In the genomic region with DNA sequence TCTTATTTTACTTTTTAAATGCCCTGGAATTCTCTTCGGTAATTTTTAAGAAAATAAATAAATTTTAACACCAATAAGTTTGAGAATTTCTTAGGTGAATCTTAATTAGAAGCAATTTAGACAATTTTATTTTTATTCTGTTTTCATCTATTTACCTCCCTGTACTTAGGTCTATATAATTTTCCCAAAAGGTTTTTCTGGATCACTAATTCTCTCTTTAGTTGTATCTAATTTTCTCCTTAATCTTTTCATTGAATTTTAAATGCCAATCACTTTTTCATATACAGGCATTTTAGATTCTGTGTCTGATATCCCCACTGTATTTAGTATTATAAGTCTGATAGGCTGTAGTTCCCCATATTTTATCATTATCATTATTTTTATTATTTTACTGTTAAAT, we compare ENCODE assay signal across 24 cellular contexts.
DNase-seq lines count a peak whose midpoint lies in the region; ATAC-seq, FAIRE-seq and TF ChIP-seq lines count a peak whose summit lies in the region.
"Had no signal": no experiment of that assay in that cellular context is flagged by ENCODE, and none has a peak within 500 bp of the region (broad histone marks: within the 10 kb centered on the region; RNA-seq: fewer than 3 reads in every experiment).

No MANE protein-coding gene starts in this region.

- no peaks in the 10 kb centered on the region for H4K20me1 ChIP-seq in SK-N-SH (ENCODE audit: insufficient read depth)
- H4K20me1 ChIP-seq: BLaER1 had no signal

- H2AFZ ChIP-seq in SK-N-SH (ENCODE audit: low read depth), result no peak overlapping the region

- no peak overlapping the region for H3K4me2 ChIP-seq in SK-N-SH
- H3K4me2 ChIP-seq: BLaER1 had no signal

- H3K4me1 ChIP-seq in SK-N-SH (ENCODE audit: control insufficient read depth in 1 of 2, insufficient read depth in 2 of 2, low read depth in 1 of 2, low read length in 1 of 2), result no peaks in the 10 kb centered on the region
- H3K4me1 ChIP-seq in HEK293 (ENCODE audit: control insufficient read depth, insufficient read depth, low read length), result peaks cover 5% of the 10 kb centered on the region; the same call in 1 of the 2 replicates
- H3K4me1 ChIP-seq: BE2C had no signal

- POLR2A ChIA-PET in SK-N-SH (lab: Yijun Ruan, JAX) (no interaction called here), HEK293 (lab: Yijun Ruan, JAX) (no interaction called here)

- WGBS in SK-N-SH (ENCODE audit: low lambda C conversion rate), result 25% methylated on average over 1 of the region's 1 CpG

- TF ChIP-seq EP300 in SK-N-SH (IDR thresholded peaks at IDR 0.05; ENCODE audit: borderline replicate concordance in 1 of 2, low read depth in 1 of 2, low read length in 1 of 2), result no peak

- DNase-seq in SK-N-SH, result no peak
- no peak for DNase-seq in GOT3 (lab: John Stamatoyannopoulos, UW)
- DNase-seq in middle frontal gyrus (ENCODE audit: extremely low spot score, low spot score), result no peak
- DNase-seq: ACHN; BE2C; C1 segment of cervical spinal cord; CD4-positive, alpha-beta memory T cell; CD4-positive, CD25-positive, alpha-beta regulatory T cell; CD8-positive, alpha-beta memory T cell; COR-L47; DMS 273 treated with DMSO at 0.1 percent for 48 hours; DMS153; DMS79; DND-41; EL; GDM1 had no signal

- no peak for TF ChIP-seq CTCF in SK-N-SH (IDR thresholded peaks at IDR 0.05)
- no peak for TF ChIP-seq CTCF in HEK293 (tag by site-specific recombination; IDR thresholded peaks at IDR 0.05)

- no peaks in the 10 kb centered on the region for H3K79me2 ChIP-seq in SK-N-SH (ENCODE audit: insufficient read depth)

- H3K27me3 ChIP-seq in SK-N-SH (ENCODE audit: insufficient read depth), result no peaks in the 10 kb centered on the region
- H3K27me3 ChIP-seq: BE2C, BLaER1 had no signal

- H3K36me3 ChIP-seq in SK-N-SH (replicated peaks in 1 of 2; ENCODE audit: control insufficient read depth in 1 of 2, insufficient read depth in 2 of 2, low read length in 1 of 2) (no peaks in the 10 kb centered on the region), HEK293 (ENCODE audit: control insufficient read depth in 2 of 2, insufficient read depth in 1 of 2, low read length in 2 of 2) (no peaks in the 10 kb centered on the region)
- H3K36me3 ChIP-seq: BE2C, BLaER1 had no signal

- FAIRE-seq in endometrium (lab: Jason Lieb, UNC), result peak; percentile 15
- FAIRE-seq: GM12878, GM12892, GM18507 had no signal

- H3K27ac ChIP-seq in SK-N-SH (ENCODE audit: low read depth in 2 of 2, low read length in 1 of 2) (no peak overlapping the region), HEK293 (ENCODE audit: extremely low read depth, low read depth, low read length) (no peak overlapping the region)
- H3K27ac ChIP-seq: 22Rv1, BLaER1 had no signal

- no peak for ATAC-seq in SK-N-SH treated with all-trans-retinoic acid at 6 μM for 48 hours
- ATAC-seq: GM12878 had no signal

- CTCF ChIA-PET in SK-N-SH (lab: Yijun Ruan, JAX) (no interaction called here), HEK293 (lab: Yijun Ruan, JAX) (no interaction called here)

- no peaks in the 10 kb centered on the region for H3K9me3 ChIP-seq in SK-N-SH
- no peaks in the 10 kb centered on the region for H3K9me3 ChIP-seq in HEK293 (ENCODE audit: control insufficient read depth, insufficient read depth, low read depth, low read length)
- H3K9me3 ChIP-seq: BE2C had no signal

- 0 out of 2 replicates have a peak, but pooled peaks cover 5% of the 10 kb centered on the region for H3K9me2 ChIP-seq in SK-N-SH

- TF ChIP-seq RAD21 in SK-N-SH (IDR thresholded peaks at IDR 0.05; ENCODE audit: low read length), result no peak

- H3F3A ChIP-seq in SK-N-SH (replicated peaks; ENCODE audit: insufficient read depth), result no peaks in the 10 kb centered on the region

- no peak overlapping the region for H3K4me3 ChIP-seq in SK-N-SH (ENCODE audit: low read depth in 2 of 2, low read length in 1 of 2)
- H3K4me3 ChIP-seq in HEK293 (ENCODE audit: low read depth, low read length), result no peak overlapping the region
- H3K4me3 ChIP-seq: BLaER1, GM12878 had no signal

- no peak overlapping the region for H3K9ac ChIP-seq in SK-N-SH
- H3K9ac ChIP-seq: BLaER1 had no signal

TF ChIP-seq in SK-N-SH treated with all-trans-retinoic acid at 6 μM for 48 hours, 23 proteins besides CTCF, POLR2A, EP300 and RAD21:
- TF ChIP-seq CSDC2 (CRISPR knock-in tag; IDR thresholded peaks at IDR 0.05), result no peak
- peak; percentile 83 for TF ChIP-seq ZFP30 (CRISPR knock-in tag; IDR thresholded peaks at IDR 0.05)

TF ChIP-seq in SK-N-SH, 30 proteins besides CTCF, POLR2A, EP300 and RAD21 (continues in another document):
- TF ChIP-seq RCOR1 (IDR thresholded peaks at IDR 0.05; ENCODE audit: low read length) (no peak), USF2 (IDR thresholded peaks at IDR 0.05; ENCODE audit: borderline replicate concordance, low read depth, low read length) (no peak), RFX5 (IDR thresholded peaks at IDR 0.05; ENCODE audit: low read length) (no peak), YY1 (IDR thresholded peaks at IDR 0.05; ENCODE audit: low read depth) (no peak), EZH2phosphoT487 (IDR thresholded peaks at IDR 0.05; ENCODE audit: borderline replicate concordance, low read depth) (no peak), MXI1 (IDR thresholded peaks at IDR 0.05; ENCODE audit: low read depth, low read length) (no peak), SIN3A (IDR thresholded peaks at IDR 0.05; ENCODE audit: borderline replicate concordance, low read depth, low read length) (no peak), MEF2A (IDR thresholded peaks at IDR 0.05; ENCODE audit: borderline replicate concordance, low read depth) (no peak)
- TF ChIP-seq, protein P1, sequence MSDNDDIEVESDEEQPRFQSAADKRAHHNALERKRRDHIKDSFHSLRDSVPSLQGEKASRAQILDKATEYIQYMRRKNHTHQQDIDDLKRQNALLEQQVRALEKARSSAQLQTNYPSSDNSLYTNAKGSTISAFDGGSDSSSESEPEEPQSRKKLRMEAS (IDR thresholded peaks at IDR 0.05; ENCODE audit: low read depth), result no peak

TF ChIP-seq in HEK293, 187 proteins besides CTCF, POLR2A, EP300 and RAD21:
- no peak for TF ChIP-seq ZNF423 (tag by site-specific recombination; IDR thresholded peaks at IDR 0.05)
- TF ChIP-seq SETDB1 (IDR thresholded peaks at IDR 0.05; ENCODE audit: insufficient read length, low read length), result peak; percentile 79
TF ChIP-seq in HEK293: peak in this region for 1.
